ENCODE assay signal across 12 cellular contexts in genomic region chr13:114026128-114026880, GRCh38. TPM values are rescaled to one million over a fixed set of nuclear protein-coding genes. Genes with fewer than 3 reads are reported as not detected.
DNase-seq lines count a peak whose midpoint lies in the region; ATAC-seq and TF ChIP-seq lines count a peak whose summit lies in the region.
"Had no signal": no experiment of that assay in that cellular context is flagged by ENCODE, and none has a peak within 500 bp of the region (broad histone marks: within the 10 kb centered on the region; RNA-seq: fewer than 3 reads in every experiment).

No MANE protein-coding gene starts in this region.

- H3K27ac ChIP-seq in sigmoid colon = peak overlapping the region; percentile 62 to 81 (median 68)
- H3K27ac ChIP-seq in CD8-positive, alpha-beta memory T cell (ENCODE audit: low read depth, low read length) = no peak overlapping the region

- DNase-seq in activated B cell treated with CpG ODN at 0.5 μM for 24 hours (no peak), left cardiac atrium (peak; percentile 21), sigmoid colon (no peak), MCF 10A (ENCODE audit: unreplicated experiment) (no peak), AG08396 (ENCODE audit: low spot score) (no peak)
- no peak for DNase-seq in CD8-positive, alpha-beta memory T cell
- DNase-seq: activated naive CD4-positive, alpha-beta T cell; CD4-positive, alpha-beta memory T cell; NCI-H2029; SIG-M5 had no signal

- 88 to 91% methylated on average over 21 of the region's 21 CpGs for WGBS in sigmoid colon, 2 donors

- H3K9me3 Mint-ChIP-seq in activated B cell treated with CpG ODN at 0.5 μM for 24 hours (no peaks in the 10 kb centered on the region), MCF 10A (ENCODE audit: unreplicated experiment) (no peaks in the 10 kb centered on the region)
- peaks cover 0 to 7% (median 0%) of the 10 kb centered on the region in 5 donors for H3K9me3 Mint-ChIP-seq in CD8-positive, alpha-beta memory T cell

- H3K4me3 ChIP-seq in sigmoid colon = no peak overlapping the region
- no peak overlapping the region for H3K4me3 ChIP-seq in CD8-positive, alpha-beta memory T cell (ENCODE audit: low read length)

- no peaks in the 10 kb centered on the region for H3K27me3 ChIP-seq in sigmoid colon
- no peaks in the 10 kb centered on the region for H3K27me3 ChIP-seq in CD8-positive, alpha-beta memory T cell (ENCODE audit: insufficient read depth, low read length, poor library complexity, severe bottlenecking)

- TF ChIP-seq POLR2A in sigmoid colon (IDR thresholded peaks at IDR 0.05) = no peak

- TF ChIP-seq CTCF in activated B cell treated with CpG ODN at 0.5 μM for 24 hours (IDR thresholded peaks at IDR 0.05) = no peak
- no peak for TF ChIP-seq CTCF in sigmoid colon (IDR thresholded peaks at IDR 0.05)
- TF ChIP-seq CTCF in MCF 10A (IDR thresholded peaks at IDR 0.05; ENCODE audit: unreplicated experiment) = no peak

- H3K9me3 ChIP-seq in sigmoid colon = no peaks in the 10 kb centered on the region
- no peaks in the 10 kb centered on the region for H3K9me3 ChIP-seq in CD8-positive, alpha-beta memory T cell (ENCODE audit: low read length)

- H3K36me3 ChIP-seq in sigmoid colon = peaks cover 0 to 30% (median 9%) of the 10 kb centered on the region in 4 donors
- peaks cover 75% of the 10 kb centered on the region for H3K36me3 ChIP-seq in CD8-positive, alpha-beta memory T cell (ENCODE audit: insufficient read depth, low read length)

- H3K4me3 Mint-ChIP-seq in activated B cell treated with CpG ODN at 0.5 μM for 24 hours = no peak overlapping the region
- H3K4me3 Mint-ChIP-seq in CD8-positive, alpha-beta memory T cell = peak overlapping the region in 1 of 7 donors; percentile 44
- H3K4me3 Mint-ChIP-seq in MCF 10A (ENCODE audit: unreplicated experiment) = no peak overlapping the region
- H3K4me3 Mint-ChIP-seq: CD4-positive, alpha-beta memory T cell had no signal

- TF ChIP-seq EP300 in sigmoid colon (IDR thresholded peaks at IDR 0.05) = no peak

- no peaks in the 10 kb centered on the region for H3K27me3 Mint-ChIP-seq in activated B cell treated with CpG ODN at 0.5 μM for 24 hours
- peaks cover 0 to 7% of the 10 kb centered on the region in 2 donors for H3K27me3 Mint-ChIP-seq in CD8-positive, alpha-beta memory T cell
- H3K27me3 Mint-ChIP-seq in MCF 10A (ENCODE audit: insufficient read depth, unreplicated experiment) = no peaks in the 10 kb centered on the region
- H3K27me3 Mint-ChIP-seq: CD4-positive, alpha-beta memory T cell had no signal

- peak overlapping the region; percentile 78 for H3K27ac Mint-ChIP-seq in activated B cell treated with CpG ODN at 0.5 μM for 24 hours
- peak overlapping the region in 1 of 8 donors; percentile 70 for H3K27ac Mint-ChIP-seq in CD8-positive, alpha-beta memory T cell
- H3K27ac Mint-ChIP-seq in MCF 10A (ENCODE audit: low read depth, unreplicated experiment) = no peak overlapping the region

- intact Hi-C loops in activated B cell treated with CpG ODN at 0.5 μM for 24 hours (cut with micrococcal nuclease) = no loop called here
- intact Hi-C loops in left cardiac atrium (cut with DNase I) = no loop called here
- intact Hi-C loops in sigmoid colon (cut with DNase I) = loop anchor here (5.0 kb wide), 1 partner anchor 201 kb away; no protein-coding TSS in a partner anchor
- intact Hi-C loops in MCF 10A (cut with micrococcal nuclease) = no loop called here

- POLR2A ChIA-PET in activated B cell treated with CpG ODN at 0.5 μM for 24 hours (lab: Charles Lee) = interaction anchor here (4.4 kb wide), 1 partner anchor 39 kb away, joined by 15 read pairs; no protein-coding TSS in a partner anchor
- POLR2A ChIA-PET in CD8-positive, alpha-beta memory T cell (lab: Charles Lee) = no interaction called here
- POLR2A ChIA-PET in MCF 10A (lab: Yijun Ruan, JAX) = interaction anchor here (1.3 kb wide), 1 partner anchor 11 kb away, joined by 3 read pairs; no protein-coding TSS in a partner anchor

- BruUV-seq in MCF 10A (replicated peaks; lab: Mats Ljungman, UMichigan) = no TSS peak

- H3K36me3 Mint-ChIP-seq in activated B cell treated with CpG ODN at 0.5 μM for 24 hours (ENCODE audit: low read depth) = peaks cover 49% of the 10 kb centered on the region
- H3K36me3 Mint-ChIP-seq in CD8-positive, alpha-beta memory T cell = peaks cover 0 to 75% (median 9%) of the 10 kb centered on the region in 3 donors
- peaks cover 25% of the 10 kb centered on the region for H3K36me3 Mint-ChIP-seq in MCF 10A (ENCODE audit: insufficient read depth, unreplicated experiment)

- ATAC-seq in GM21360 (IDR thresholded peaks at IDR 0.05; ENCODE audit: unreplicated experiment) (peak; percentile 48), activated B cell treated with CpG ODN at 0.5 μM for 24 hours (ENCODE audit: low read depth) (no peak), left cardiac atrium (peak in 1 of 2 donors; percentile 41), HG02970 (IDR thresholded peaks at IDR 0.05; ENCODE audit: low FRiP score, unreplicated experiment) (no peak)

- peaks cover 0 to 40% (median 30%) of the 10 kb centered on the region in 4 donors for H3K4me1 ChIP-seq in sigmoid colon
- no peaks in the 10 kb centered on the region for H3K4me1 ChIP-seq in CD8-positive, alpha-beta memory T cell (ENCODE audit: insufficient read depth, low read length)

- CTCF ChIA-PET in activated B cell treated with CpG ODN at 0.5 μM for 24 hours (lab: Charles Lee) = no interaction called here
- CTCF ChIA-PET in CD8-positive, alpha-beta memory T cell (lab: Charles Lee) = no interaction called here
- CTCF ChIA-PET in MCF 10A (lab: Yijun Ruan, JAX) = no interaction called here

- H3K4me1 Mint-ChIP-seq in activated B cell treated with CpG ODN at 0.5 μM for 24 hours (peaks cover 63% of the 10 kb centered on the region), MCF 10A (ENCODE audit: insufficient read depth, unreplicated experiment) (peaks cover 4% of the 10 kb centered on the region)
- peaks cover 9 to 20% (median 19%) of the 10 kb centered on the region in 3 donors for H3K4me1 Mint-ChIP-seq in CD8-positive, alpha-beta memory T cell

RNA-seq across cellular contexts. Expression of gene C13orf46, which starts 52.4 kb away (rescaled TPM):
- 0.46 and 0.69 TPM in 2 replicates for total RNA-seq in activated B cell treated with CpG ODN at 0.5 μM for 24 hours
- total RNA-seq in left cardiac atrium = 1 to 10 TPM in 1 of 2 donors, under 1 TPM in 1; 0.65 to 1.4 TPM
- total RNA-seq in sigmoid colon = 10 to 100 TPM in 1 of 4 donors, under 1 TPM in 2, not detected in 1; 0.71 to 11.9 (median 0.81) TPM
- polyA plus RNA-seq in sigmoid colon = 1 to 10 TPM in 1 of 3 donors, under 1 TPM in 1, not detected in 1; 0.23 to 1.2 TPM
- 1 to 10 TPM; 1.2 to 1.8 TPM for total RNA-seq in CD8-positive, alpha-beta memory T cell
- polyA plus RNA-seq in CD8-positive, alpha-beta memory T cell = 2.2 TPM
- 0.54 and 1.4 TPM in 2 replicates for total RNA-seq in MCF 10A (2022)
